In genomic region chr17:59367657-59368045, GRCh38 we compare ENCODE assay signal across 9 cellular contexts. TPM values are rescaled to one million over a fixed set of nuclear protein-coding genes. Genes with fewer than 3 reads are reported as not detected.
DNase-seq lines count a peak whose midpoint lies in the region; ATAC-seq and TF ChIP-seq lines count a peak whose summit lies in the region.
"Had no signal": no experiment of that assay in that cellular context is flagged by ENCODE, and none has a peak within 500 bp of the region (broad histone marks: within the 10 kb centered on the region; RNA-seq: fewer than 3 reads in every experiment).

No MANE protein-coding gene starts in this region.

- peaks cover 4% of the 10 kb centered on the region for H3K36me3 ChIP-seq in CD4-positive, CD25-positive, alpha-beta regulatory T cell (ENCODE audit: control insufficient read depth, insufficient read depth, low read length)

- peaks cover 83% of the 10 kb centered on the region for H3K4me1 ChIP-seq in CD4-positive, CD25-positive, alpha-beta regulatory T cell (ENCODE audit: control insufficient read depth, insufficient read depth, low read length, poor library complexity, severe bottlenecking)

- peak overlapping the region; percentile 26 for H3K27ac ChIP-seq in CD4-positive, CD25-positive, alpha-beta regulatory T cell (ENCODE audit: insufficient read depth, low read length, poor library complexity, severe bottlenecking)

- ATAC-seq in CD4-positive, CD25-positive, alpha-beta regulatory T cell (ENCODE audit: low read depth in 2 of 2) = no peak
- no peak for ATAC-seq in GM18498 (IDR thresholded peaks at IDR 0.05; ENCODE audit: unreplicated experiment)

- H3K4me1 Mint-ChIP-seq in CD4-positive, CD25-positive, alpha-beta regulatory T cell = peaks cover 26 to 94% (median 64%) of the 10 kb centered on the region in 4 donors
- peaks cover 82% of the 10 kb centered on the region for H3K4me1 Mint-ChIP-seq in progenitor cell of endocrine pancreas (ENCODE audit: low read depth)

- H3K4me3 Mint-ChIP-seq in CD4-positive, CD25-positive, alpha-beta regulatory T cell = peak overlapping the region; percentile 76 to 88 (median 83)
- peak overlapping the region; percentile 52 for H3K4me3 Mint-ChIP-seq in progenitor cell of endocrine pancreas (ENCODE audit: low read depth)

- H3K27me3 ChIP-seq in CD4-positive, CD25-positive, alpha-beta regulatory T cell (ENCODE audit: control insufficient read depth, insufficient read depth, low read length) = no peaks in the 10 kb centered on the region

- H3K27me3 Mint-ChIP-seq in CD4-positive, CD25-positive, alpha-beta regulatory T cell = no peaks in the 10 kb centered on the region
- no peaks in the 10 kb centered on the region for H3K27me3 Mint-ChIP-seq in progenitor cell of endocrine pancreas

- no peak for DNase-seq in CD4-positive, CD25-positive, alpha-beta regulatory T cell
- peak; percentile 54 for DNase-seq in NCI-H69 (lab: John Stamatoyannopoulos, UW)
- peak; percentile 65 for DNase-seq in epithelial cell of esophagus (ENCODE audit: low read depth)
- no peak for DNase-seq in progenitor cell of endocrine pancreas (ENCODE audit: low spot score, unreplicated experiment)
- DNase-seq in MV-4-11 (lab: John Stamatoyannopoulos, UW) = no peak
- no peak for DNase-seq in CD1c-positive myeloid dendritic cell (ENCODE audit: extremely low spot score)
- no peak for DNase-seq in midbrain (lab: John Stamatoyannopoulos, UW)
- DNase-seq: activated CD4-positive, alpha-beta T cell treated with anti-CD3 and anti-CD28 coated beads for 4 hours had no signal

- H3K4me3 ChIP-seq in CD4-positive, CD25-positive, alpha-beta regulatory T cell (ENCODE audit: low read depth, low read length) = peak overlapping the region; percentile 61
- H3K4me3 ChIP-seq in epithelial cell of esophagus (ENCODE audit: low read length) = no peak overlapping the region

- TF ChIP-seq CTCF in epithelial cell of esophagus (IDR thresholded peaks at IDR 0.05; ENCODE audit: insufficient read depth, low read depth, low read length, missing control alignments) = no peak
- TF ChIP-seq CTCF in progenitor cell of endocrine pancreas (IDR thresholded peaks at IDR 0.05; ENCODE audit: unreplicated experiment) = no peak

- peak overlapping the region; percentile 93 to 99 (median 98) for H3K27ac Mint-ChIP-seq in CD4-positive, CD25-positive, alpha-beta regulatory T cell
- H3K27ac Mint-ChIP-seq in progenitor cell of endocrine pancreas = peak overlapping the region; percentile 97

- H3K9me3 Mint-ChIP-seq in CD4-positive, CD25-positive, alpha-beta regulatory T cell = no peaks in the 10 kb centered on the region
- no peaks in the 10 kb centered on the region for H3K9me3 Mint-ChIP-seq in progenitor cell of endocrine pancreas (ENCODE audit: low read depth)

- H3K36me3 Mint-ChIP-seq in CD4-positive, CD25-positive, alpha-beta regulatory T cell = peaks cover 21% of the 10 kb centered on the region
- H3K36me3 Mint-ChIP-seq in progenitor cell of endocrine pancreas (ENCODE audit: insufficient read depth) = peaks cover 11% of the 10 kb centered on the region

- no peaks in the 10 kb centered on the region for H3K9me3 ChIP-seq in CD4-positive, CD25-positive, alpha-beta regulatory T cell (ENCODE audit: control insufficient read depth in 2 of 2, low read length in 2 of 2)

RNA-seq across cellular contexts. Expression of gene YPEL2, which starts 36.2 kb away (rescaled TPM):
- total RNA-seq in CD4-positive, CD25-positive, alpha-beta regulatory T cell = 64.3 TPM
- polyA plus RNA-seq in CD4-positive, CD25-positive, alpha-beta regulatory T cell = 10 to 100 TPM; 35.7 to 45.7 (median 41.2) TPM
- total RNA-seq in progenitor cell of endocrine pancreas = 39.9 and 40.8 TPM in 2 replicates

Comparison
In these comparisons a context has a peak if more than half of its experiments do, and no peak if none do; other contexts are left out.
1. DNase-seq: peak in NCI-H69 (single experiment) and epithelial cell of esophagus (single experiment); none in CD4-positive, CD25-positive, alpha-beta regulatory T cell (0 of 3), progenitor cell of endocrine pancreas (single experiment), MV-4-11 (single experiment), CD1c-positive myeloid dendritic cell (single experiment) and midbrain (single experiment).